ENCODE assay signal across 1 cellular context in the genomic region with DNA sequence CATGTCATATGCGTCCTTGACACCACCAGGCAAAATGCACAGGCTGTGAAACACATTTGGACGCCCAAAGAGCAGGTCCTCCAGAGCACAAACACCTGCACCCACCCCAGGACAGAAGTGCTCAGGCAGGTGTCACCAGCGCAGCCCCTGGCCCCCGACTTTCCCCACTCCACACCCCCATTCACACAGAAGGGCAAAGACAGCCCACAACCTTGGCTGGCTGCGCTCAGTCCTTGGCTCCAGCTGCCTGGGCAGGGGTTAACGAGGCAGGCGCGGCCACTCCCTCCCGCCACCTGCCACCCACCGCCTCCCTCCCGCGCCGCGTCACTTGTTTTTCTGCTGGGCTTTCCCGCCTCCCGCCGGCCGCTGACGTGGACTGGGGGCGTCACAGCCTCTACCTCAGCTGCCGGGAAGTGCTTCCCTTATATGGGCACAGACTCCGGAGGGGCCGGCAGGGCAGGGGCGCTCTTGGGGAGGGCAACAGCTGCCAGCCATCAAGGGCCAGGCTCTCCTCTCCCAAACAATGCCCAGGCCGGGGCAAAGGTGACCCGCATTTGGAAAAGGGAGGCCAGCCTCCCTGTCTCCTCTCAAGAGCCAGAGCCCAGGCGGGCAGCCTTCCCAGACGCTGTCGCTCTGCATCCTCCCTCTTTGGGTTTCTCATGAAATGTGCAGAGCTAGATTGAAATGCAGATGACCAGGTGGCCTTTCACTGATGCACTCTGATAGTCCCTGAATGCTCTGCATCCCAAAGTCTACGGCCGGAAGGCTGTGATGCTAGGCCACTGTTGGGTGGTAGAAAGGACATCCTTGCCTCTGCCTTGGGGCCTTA.
TF ChIP-seq lines count a peak whose summit lies in the region.

No MANE protein-coding gene starts in this region.

TF ChIP-seq in GM12878, 131 proteins besides CTCF, POLR2A, EP300 and RAD21 (continued from another document):
- no peak for TF ChIP-seq ZNF384 (IDR thresholded peaks at IDR 0.05; ENCODE audit: borderline replicate concordance, low read depth, low read length)
- 0 out of 2 replicates have a peak, but pooled peaks have one; percentile 44 for TF ChIP-seq TBL1XR1 (IDR thresholded peaks at IDR 0.05; ENCODE audit: low read depth, low read length)
- no peak for TF ChIP-seq ZNF207 (IDR thresholded peaks at IDR 0.05; ENCODE audit: borderline replicate concordance)
